8 cellular contexts compared by ENCODE assay signal in genomic region chr1:236394016-236394481, GRCh38. TPM values are rescaled to one million over a fixed set of nuclear protein-coding genes. Genes with fewer than 3 reads are reported as not detected.
DNase-seq lines count a peak whose midpoint lies in the region; ATAC-seq and TF ChIP-seq lines count a peak whose summit lies in the region.

Gene EDARADD (plus strand): TSS chr1:236394286. CDS start chr1:236394445, 159 bp downstream.

- ATAC-seq in activated T-cell treated with anti-CD3 and anti-CD28 coated beads, Interleukin-2, amount 50 U/mL, for 72 hours (replicated peaks in 1 of 2) = no peak
- no peak for ATAC-seq in activated naive CD4-positive, alpha-beta T cell treated with anti-CD3 and anti-CD28 coated beads, Interleukin-2, amount 50 U/mL, for 72 hours
- no peak for ATAC-seq in HG02798 (IDR thresholded peaks at IDR 0.05; ENCODE audit: poor library complexity, unreplicated experiment)

- H3K4me3 Mint-ChIP-seq in activated T-cell treated with anti-CD3 and anti-CD28 coated beads, Interleukin-2, amount 50 U/mL, for 72 hours = peak within 1 kb of the TSS; percentile 89 to 92

- no peak for TF ChIP-seq POLR2A in tibial nerve (IDR thresholded peaks at IDR 0.05)

- peaks cover 30% of the 10 kb centered on the region for H3K4me1 Mint-ChIP-seq in activated T-cell treated with anti-CD3 and anti-CD28 coated beads, Interleukin-2, amount 50 U/mL, for 72 hours (ENCODE audit: low read depth)

- peak within 1 kb of the TSS; percentile 86 for H3K27ac Mint-ChIP-seq in activated T-cell treated with anti-CD3 and anti-CD28 coated beads, Interleukin-2, amount 50 U/mL, for 72 hours
- H3K27ac Mint-ChIP-seq in activated naive CD4-positive, alpha-beta T cell treated with anti-CD3 and anti-CD28 coated beads, Interleukin-2, amount 50 U/mL, for 72 hours = peak within 1 kb of the TSS; percentile 6 to 31

- peaks cover 5 to 10% of the 10 kb centered on the region in 2 donors for H3K36me3 Mint-ChIP-seq in activated T-cell treated with anti-CD3 and anti-CD28 coated beads, Interleukin-2, amount 50 U/mL, for 72 hours (ENCODE audit: insufficient read depth in 2 of 2)
- peaks cover 0 to 7% of the 10 kb centered on the region in 2 donors for H3K36me3 Mint-ChIP-seq in activated naive CD4-positive, alpha-beta T cell treated with anti-CD3 and anti-CD28 coated beads, Interleukin-2, amount 50 U/mL, for 72 hours

- no peak for DNase-seq in activated T-cell treated with anti-CD3 and anti-CD28 coated beads, Interleukin-2, amount 50 U/mL, for 72 hours
- DNase-seq in activated T-cell treated with anti-CD3 and anti-CD28 coated beads for 4 hours (no peak), kidney epithelial cell (ENCODE audit: low read depth) (no peak), tibial nerve (ENCODE audit: low spot score in 2 of 2) (no peak), NK-92 (lab: John Stamatoyannopoulos, UW; ENCODE audit: unreplicated experiment) (no peak), Ammon's horn (ENCODE audit: low spot score) (no peak)
- DNase-seq in activated naive CD4-positive, alpha-beta T cell treated with anti-CD3 and anti-CD28 coated beads, Interleukin-2, amount 50 U/mL, for 72 hours (ENCODE audit: low spot score in 2 of 2) = no peak

- no peaks in the 10 kb centered on the region for H3K9me3 Mint-ChIP-seq in activated T-cell treated with anti-CD3 and anti-CD28 coated beads, Interleukin-2, amount 50 U/mL, for 72 hours
- no peaks in the 10 kb centered on the region for H3K9me3 Mint-ChIP-seq in activated naive CD4-positive, alpha-beta T cell treated with anti-CD3 and anti-CD28 coated beads, Interleukin-2, amount 50 U/mL, for 72 hours

- peak within 1 kb of the TSS; percentile 69 for H3K4me3 ChIP-seq in kidney epithelial cell (ENCODE audit: low read depth, low read length)
- H3K4me3 ChIP-seq in tibial nerve = peak within 1 kb of the TSS; percentile 38 to 68 (median 52)

- 71 to 74% methylated on average over 7 of the region's 7 CpGs for WGBS in tibial nerve, 2 donors

- TF ChIP-seq CTCF in kidney epithelial cell (IDR thresholded peaks at IDR 0.05; ENCODE audit: insufficient read depth, low read length, poor library complexity, severe bottlenecking) (no peak), tibial nerve (IDR thresholded peaks at IDR 0.05) (no peak)

- no peaks in the 10 kb centered on the region for H3K36me3 ChIP-seq in kidney epithelial cell (ENCODE audit: control insufficient read depth, insufficient read depth, low read length)
- no peaks in the 10 kb centered on the region for H3K36me3 ChIP-seq in tibial nerve

- H3K9me3 ChIP-seq in tibial nerve = no peaks in the 10 kb centered on the region

- H3K27me3 ChIP-seq in kidney epithelial cell (ENCODE audit: control insufficient read depth, insufficient read depth, low read length) (peaks cover 2% of the 10 kb centered on the region), tibial nerve (peaks cover 0 to 37% of the 10 kb centered on the region in 2 donors)

- peaks cover 62% of the 10 kb centered on the region for H3K27me3 Mint-ChIP-seq in activated T-cell treated with anti-CD3 and anti-CD28 coated beads, Interleukin-2, amount 50 U/mL, for 72 hours (ENCODE audit: low read depth)

- H3K27ac ChIP-seq in tibial nerve = no peak within 1 kb of the TSS

- H3K4me1 ChIP-seq in tibial nerve = peaks cover 0 to 21% (median 6%) of the 10 kb centered on the region in 4 donors

- TF ChIP-seq EP300 in tibial nerve (IDR thresholded peaks at IDR 0.05) = no peak

RNA-seq across cellular contexts. Expression of gene EDARADD, which starts in this region (rescaled TPM):
- total RNA-seq in activated T-cell treated with anti-CD3 and anti-CD28 coated beads, Interleukin-2, amount 50 U/mL, for 72 hours = 1 to 10 TPM; 1.9 to 7.1 TPM
- total RNA-seq in activated naive CD4-positive, alpha-beta T cell treated with anti-CD3 and anti-CD28 coated beads, Interleukin-2, amount 50 U/mL, for 72 hours = 1 to 10 TPM in 1 of 2 donors, under 1 TPM in 1; 0.60 to 1.6 TPM
- total RNA-seq in kidney epithelial cell = 4.2 and 4.7 TPM in 2 replicates
- total RNA-seq in tibial nerve = 1 to 10 TPM in 1 of 4 donors, under 1 TPM in 3; 0.42 to 1.2 (median 0.82) TPM
